Comparison of ENCODE assay signal across 1 cellular context in genomic region chr2:20822535-20823490, GRCh38.
TF ChIP-seq lines count a peak whose summit lies in the region.

TSS of gene LDAH (minus strand) at chr2:20823101. CDS start at chr2:20801463, 21,638 bp downstream.

TF ChIP-seq in H1, 55 proteins besides CTCF, POLR2A, EP300 and RAD21 (continued from another document):
- TF ChIP-seq EGR1 (IDR thresholded peaks at IDR 0.05; ENCODE audit: borderline replicate concordance, low read depth, low read length) (no peak), TBP (IDR thresholded peaks at IDR 0.05; ENCODE audit: low read depth, low read length) (peak; percentile 86; the same call in 1 of the 2 replicates), CTBP2 (IDR thresholded peaks at IDR 0.05; ENCODE audit: borderline replicate concordance, insufficient read depth, insufficient read length, low read length) (peak; percentile 65), PHF8 (conservative IDR thresholded peaks at IDR 0.05; ENCODE audit: low read depth, low read length) (peak; percentile 93), SP1 (IDR thresholded peaks at IDR 0.05; ENCODE audit: low read depth, low read length) (0 out of 2 replicates have a peak, but pooled peaks have one; percentile 39), EZH2 (IDR thresholded peaks at IDR 0.05; ENCODE audit: low read depth, low read length, severe bottlenecking) (no peak), BRCA1 (IDR thresholded peaks at IDR 0.05; ENCODE audit: low read depth, low read length) (peak; percentile 24; the same call in 1 of the 2 replicates), POU5F1 (IDR thresholded peaks at IDR 0.05; ENCODE audit: low read depth, low read length) (no peak), SRF (IDR thresholded peaks at IDR 0.05; ENCODE audit: low read depth, low read length) (peak; percentile 80), ATF3 (IDR thresholded peaks at IDR 0.05; ENCODE audit: insufficient read depth, low read depth, low read length) (peak; percentile 95), SAP30 (IDR thresholded peaks at IDR 0.05; ENCODE audit: insufficient read depth, insufficient replicate concordance, low read length) (peak; percentile 74), USF2 (IDR thresholded peaks at IDR 0.05; ENCODE audit: low read length) (peak; percentile 88), CHD1 (IDR thresholded peaks at IDR 0.05; ENCODE audit: low read depth, low read length) (no peak), ATF2 (IDR thresholded peaks at IDR 0.05; ENCODE audit: low read length) (no peak), GABPA (IDR thresholded peaks at IDR 0.05; ENCODE audit: borderline replicate concordance, insufficient read depth, low read length) (peak; percentile 87), JUND (IDR thresholded peaks at IDR 0.05; ENCODE audit: low read length) (peak; percentile 81), TAF1 (IDR thresholded peaks at IDR 0.05; ENCODE audit: low read depth, low read length) (peak; percentile 93), TEAD4 (IDR thresholded peaks at IDR 0.05; ENCODE audit: low read depth, low read length) (no peak), POLR2AphosphoS5 (IDR thresholded peaks at IDR 0.05; ENCODE audit: low read depth, low read length) (peak; percentile 99), KDM4A (IDR thresholded peaks at IDR 0.05; ENCODE audit: low read depth, low read length, severe bottlenecking) (peak; percentile 96), GTF2F1 (IDR thresholded peaks at IDR 0.05; ENCODE audit: borderline replicate concordance, low read depth, low read length) (peak; percentile 64; the same call in 1 of the 2 replicates), SUZ12 (IDR thresholded peaks at IDR 0.05; ENCODE audit: low read length) (no peak), SIN3A (conservative IDR thresholded peaks at IDR 0.05 in 1 of 2, IDR thresholded peaks at IDR 0.05 in 1 of 2; ENCODE audit: low read depth in 1 of 2, low read length in 2 of 2) (peak; percentile 66 to 91; a peak in 2 of 4 replicates), E2F6 (IDR thresholded peaks at IDR 0.05) (peak; percentile 82), MAX (IDR thresholded peaks at IDR 0.05) (peak; percentile 96)
